In the genomic region with DNA sequence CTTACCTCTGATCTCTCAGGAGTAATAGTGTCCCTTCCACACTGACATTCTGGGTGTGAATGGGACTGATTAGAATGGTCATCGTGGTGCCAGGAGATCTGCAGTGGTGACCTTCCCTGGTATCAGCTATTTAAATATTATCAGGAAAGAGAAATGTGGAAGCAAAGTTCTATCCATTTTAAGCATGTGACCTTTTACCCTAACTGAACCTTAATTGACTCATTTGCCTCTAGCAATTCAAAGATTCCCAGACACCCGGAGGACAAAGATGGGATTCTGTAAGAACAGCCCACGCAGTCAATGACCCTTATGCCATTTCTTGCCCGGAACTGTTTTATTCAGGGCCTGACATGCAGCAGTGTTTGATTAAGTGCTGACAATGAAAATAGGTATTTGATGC, we compare ENCODE assay signal across 16 cellular contexts. TPM values are rescaled to one million over a fixed set of nuclear protein-coding genes. Genes with fewer than 3 reads are reported as not detected.
A peak's percentile ranks its signal among the peaks of the same experiment; 100 is the strongest.
DNase-seq lines count a peak whose midpoint lies in the region; ATAC-seq and TF ChIP-seq lines count a peak whose summit lies in the region.
"Had no signal": no experiment of that assay in that cellular context is flagged by ENCODE, and none has a peak within 500 bp of the region (broad histone marks: within the 10 kb centered on the region; RNA-seq: fewer than 3 reads in every experiment).

No MANE protein-coding gene starts in this region.

- H3K27me3 Mint-ChIP-seq in activated naive CD8-positive, alpha-beta T cell treated with anti-CD3 and anti-CD28 coated beads, Interleukin-2, amount 50 U/mL, for 24 hours, result no peaks in the 10 kb centered on the region
- H3K27me3 Mint-ChIP-seq: effector memory CD8-positive, alpha-beta T cell had no signal

- H3K27ac ChIP-seq in HCT116 (ENCODE audit: low read depth, low read length) (peak overlapping the region; percentile 98), uterus (no peak overlapping the region)

- H3K4me3 ChIP-seq in HCT116 (replicated peaks in 1 of 2; ENCODE audit: low read depth in 1 of 2, low read length in 2 of 2) (no peak overlapping the region), uterus (no peak overlapping the region)

- CTCF ChIA-PET in HCT116 (lab: Charles Lee), result interaction anchor here (0.9 to 1.1 kb wide), 2 partner anchors 25 to 172 kb away, joined by 3 to 4 read pairs; no protein-coding TSS in a partner anchor

- TF ChIP-seq CTCF in HCT116 (IDR thresholded peaks at IDR 0.05 in 2 of 3, conservative IDR thresholded peaks at IDR 0.05 in 1 of 3; ENCODE audit: borderline replicate concordance in 1 of 3, insufficient read depth in 1 of 3, low read depth in 2 of 3, low read length in 2 of 3), result no peak
- TF ChIP-seq CTCF in uterus (IDR thresholded peaks at IDR 0.05), result no peak

- H3K4me3 Mint-ChIP-seq in activated naive CD8-positive, alpha-beta T cell treated with anti-CD3 and anti-CD28 coated beads, Interleukin-2, amount 50 U/mL, for 24 hours, result no peak overlapping the region
- no peak overlapping the region for H3K4me3 Mint-ChIP-seq in stimulated activated effector memory CD8-positive, alpha-beta T cell treated with anti-CD3 and anti-CD28 coated beads, Interleukin-12 subunit alpha, Interleukin-12 subunit beta, amount 100 ng/mL, for 72 hours
- H3K4me3 Mint-ChIP-seq: effector memory CD8-positive, alpha-beta T cell; memory B cell had no signal

- H3K4me1 ChIP-seq in HCT116 (ENCODE audit: control insufficient read depth in 1 of 2, insufficient read depth in 2 of 2, low read length in 2 of 2), result peaks cover 40 to 53% of the 10 kb centered on the region in 2 experiments
- H3K4me1 ChIP-seq in uterus, result no peaks in the 10 kb centered on the region

- DNase-seq in HCT116 (ENCODE audit: low read depth, low spot score) (no peak), kidney tubule cell (ENCODE audit: low spot score) (peak; percentile 39), DMS 273 treated with DMSO at 0.1 percent for 48 hours (lab: John Stamatoyannopoulos, UW) (no peak), uterus (no peak), SKM-1 (lab: John Stamatoyannopoulos, UW; ENCODE audit: unreplicated experiment) (no peak)
- DNase-seq in activated naive CD8-positive, alpha-beta T cell treated with anti-CD3 and anti-CD28 coated beads, Interleukin-2, amount 50 U/mL, for 24 hours, result no peak
- DNase-seq in stimulated activated effector memory CD8-positive, alpha-beta T cell treated with anti-CD3 and anti-CD28 coated beads, Interleukin-12 subunit alpha, Interleukin-12 subunit beta, amount 100 ng/mL, for 72 hours (ENCODE audit: low spot score in 2 of 2), result no peak
- DNase-seq: activated CD8-positive, alpha-beta memory T cell treated with anti-CD3 and anti-CD28 coated beads, Interleukin-2, amount 50 U/mL, for 4 hours; aorta; effector memory CD8-positive, alpha-beta T cell; hippocampal formation; NCI-H1417; NCI-H510A treated with DMSO at 0.1 percent for 48 hours; SHP77 treated with DMSO at 0.1 percent for 48 hours had no signal

- no peaks in the 10 kb centered on the region for H3K9me3 Mint-ChIP-seq in activated naive CD8-positive, alpha-beta T cell treated with anti-CD3 and anti-CD28 coated beads, Interleukin-2, amount 50 U/mL, for 24 hours
- H3K9me3 Mint-ChIP-seq in stimulated activated effector memory CD8-positive, alpha-beta T cell treated with anti-CD3 and anti-CD28 coated beads, Interleukin-12 subunit alpha, Interleukin-12 subunit beta, amount 100 ng/mL, for 72 hours, result no peaks in the 10 kb centered on the region
- H3K9me3 Mint-ChIP-seq: effector memory CD8-positive, alpha-beta T cell; memory B cell had no signal

- H4K20me1 ChIP-seq in HCT116 (ENCODE audit: insufficient read depth), result no peaks in the 10 kb centered on the region

- RAD21 ChIA-PET in HCT116 (lab: Charles Lee; ENCODE audit: low non-redundant PET in 1 of 2, low total read pairs in 2 of 2, uncharacterized antibody in 2 of 2, unreplicated experiment in 2 of 2), result no interaction called here

- H3K9me3 ChIP-seq in HCT116 (ENCODE audit: control insufficient read depth in 1 of 2, insufficient read depth in 1 of 2, low read depth in 1 of 2, low read length in 2 of 2) (no peaks in the 10 kb centered on the region), uterus (no peaks in the 10 kb centered on the region)

- H3K27me3 ChIP-seq in HCT116 (ENCODE audit: insufficient read depth, low read length), result no peaks in the 10 kb centered on the region
- H3K27me3 ChIP-seq in uterus, result no peaks in the 10 kb centered on the region

- peaks cover 49% of the 10 kb centered on the region for H3K4me1 Mint-ChIP-seq in activated naive CD8-positive, alpha-beta T cell treated with anti-CD3 and anti-CD28 coated beads, Interleukin-2, amount 50 U/mL, for 24 hours
- H3K4me1 Mint-ChIP-seq in stimulated activated effector memory CD8-positive, alpha-beta T cell treated with anti-CD3 and anti-CD28 coated beads, Interleukin-12 subunit alpha, Interleukin-12 subunit beta, amount 100 ng/mL, for 72 hours, result no peaks in the 10 kb centered on the region
- H3K4me1 Mint-ChIP-seq: memory B cell had no signal

- TF ChIP-seq POLR2A in HCT116 (IDR thresholded peaks at IDR 0.05; ENCODE audit: borderline replicate concordance, extremely low read depth, insufficient read depth, insufficient read length) (no peak), uterus (IDR thresholded peaks at IDR 0.05) (no peak)

- intact Hi-C loops in HCT116 (cut with micrococcal nuclease) (no loop called here), uterus (cut with DNase I; ENCODE audit: low total_unique reads) (no loop called here)

- POLR2A ChIA-PET in HCT116 (lab: Charles Lee), result interaction anchor here (1.5 kb wide), 1 partner anchor 28 kb away, joined by 4 read pairs; no protein-coding TSS in a partner anchor

- peak overlapping the region; percentile 83 for H3K27ac Mint-ChIP-seq in activated naive CD8-positive, alpha-beta T cell treated with anti-CD3 and anti-CD28 coated beads, Interleukin-2, amount 50 U/mL, for 24 hours
- H3K27ac Mint-ChIP-seq in stimulated activated effector memory CD8-positive, alpha-beta T cell treated with anti-CD3 and anti-CD28 coated beads, Interleukin-12 subunit alpha, Interleukin-12 subunit beta, amount 100 ng/mL, for 72 hours, result peak overlapping the region; percentile 29
- H3K27ac Mint-ChIP-seq: effector memory CD8-positive, alpha-beta T cell; memory B cell had no signal

- H2AFZ ChIP-seq in HCT116 (ENCODE audit: low read depth, low read length, poor library complexity, severe bottlenecking), result peak overlapping the region; percentile 60

- H3K9ac ChIP-seq in HCT116 (ENCODE audit: low read length), result peak overlapping the region; percentile 43

- H3K4me2 ChIP-seq in HCT116 (ENCODE audit: low read length), result peak overlapping the region; percentile 61

- no peaks in the 10 kb centered on the region for H3K36me3 Mint-ChIP-seq in activated naive CD8-positive, alpha-beta T cell treated with anti-CD3 and anti-CD28 coated beads, Interleukin-2, amount 50 U/mL, for 24 hours (ENCODE audit: low read depth)
- H3K36me3 Mint-ChIP-seq in stimulated activated effector memory CD8-positive, alpha-beta T cell treated with anti-CD3 and anti-CD28 coated beads, Interleukin-12 subunit alpha, Interleukin-12 subunit beta, amount 100 ng/mL, for 72 hours, result no peaks in the 10 kb centered on the region
- H3K36me3 Mint-ChIP-seq: memory B cell had no signal

- no peaks in the 10 kb centered on the region for H3K36me3 ChIP-seq in HCT116 (ENCODE audit: control insufficient read depth in 1 of 2, insufficient read depth in 2 of 2, low read length in 2 of 2)
- no peaks in the 10 kb centered on the region for H3K36me3 ChIP-seq in uterus

- H3K9me2 ChIP-seq in HCT116 (ENCODE audit: insufficient read depth), result no peaks in the 10 kb centered on the region

- H3K79me2 ChIP-seq in HCT116 (ENCODE audit: insufficient read depth, low read length), result no peaks in the 10 kb centered on the region

- BruUV-seq in HCT116 (replicated peaks; lab: Mats Ljungman, UMichigan), result no TSS peak

- TF ChIP-seq RAD21 in HCT116 (IDR thresholded peaks at IDR 0.05; ENCODE audit: low read depth), result no peak

- no peak for ATAC-seq in HCT116
- no peak for ATAC-seq in activated naive CD8-positive, alpha-beta T cell treated with anti-CD3 and anti-CD28 coated beads, Interleukin-2, amount 50 U/mL, for 24 hours
- no peak for ATAC-seq in stimulated activated effector memory CD8-positive, alpha-beta T cell treated with anti-CD3 and anti-CD28 coated beads, Interleukin-12 subunit alpha, Interleukin-12 subunit beta, amount 100 ng/mL, for 72 hours
- ATAC-seq: effector memory CD8-positive, alpha-beta T cell had no signal

TF ChIP-seq in HCT116, 20 proteins besides CTCF, POLR2A, EP300 and RAD21 (continues in another document):
- TF ChIP-seq ATF3 (IDR thresholded peaks at IDR 0.05) (no peak), ZFX (IDR thresholded peaks at IDR 0.05) (no peak), YY1 (IDR thresholded peaks at IDR 0.05; ENCODE audit: extremely low read depth, insufficient replicate concordance, low read depth, low read length) (no peak), SRF (IDR thresholded peaks at IDR 0.05; ENCODE audit: low read depth) (no peak), FOSL1 (IDR thresholded peaks at IDR 0.05; ENCODE audit: low read depth) (no peak), CEBPB (IDR thresholded peaks at IDR 0.05; ENCODE audit: low read depth) (no peak), EZH2phosphoT487 (IDR thresholded peaks at IDR 0.05; ENCODE audit: borderline replicate concordance) (no peak), POLR2AphosphoS5 (IDR thresholded peaks at IDR 0.05; ENCODE audit: low read depth, low read length) (no peak), EGR1 (IDR thresholded peaks at IDR 0.05; ENCODE audit: low read depth) (no peak), TCF7L2 (IDR thresholded peaks at IDR 0.05; ENCODE audit: borderline replicate concordance, extremely low read depth, insufficient read depth, insufficient read length) (no peak), ZNF274 (IDR thresholded peaks at IDR 0.05; ENCODE audit: low read depth, low read length) (no peak), EZH2 (IDR thresholded peaks at IDR 0.05) (no peak), SIN3A (IDR thresholded peaks at IDR 0.05; ENCODE audit: low read depth) (no peak), CBX3 (IDR thresholded peaks at IDR 0.05; ENCODE audit: low read depth) (no peak), ELF1 (IDR thresholded peaks at IDR 0.05; ENCODE audit: borderline replicate concordance, low read depth) (no peak), SP1 (IDR thresholded peaks at IDR 0.05; ENCODE audit: low read depth) (no peak; the same call in 1 of the 2 replicates)

RNA-seq across cellular contexts. Expression of gene LIPC, which starts 10.3 kb away (rescaled TPM):
- total RNA-seq in HCT116 (2021; ENCODE audit: unreplicated experiment), result not detected
- 0.10 and 0.12 TPM in 2 replicates for polyA plus RNA-seq in HCT116 (2012)
- under 1 TPM in 2 of 4 donors, not detected in 2; 0.28 to 0.51 TPM for total RNA-seq in uterus
- total RNA-seq: temporal lobe had no signal
